26 cellular contexts compared by ENCODE assay signal in genomic region chr5:156121234-156121633, GRCh38.
A peak's percentile ranks its signal among the peaks of the same experiment; 100 is the strongest.
DNase-seq lines count a peak whose midpoint lies in the region; FAIRE-seq lines count a peak whose summit lies in the region.
"Had no signal": no experiment of that assay in that cellular context is flagged by ENCODE, and none has a peak within 500 bp of the region (broad histone marks: within the 10 kb centered on the region; RNA-seq: fewer than 3 reads in every experiment).

No MANE protein-coding gene starts in this region.

- no peak overlapping the region for H3K27ac Mint-ChIP-seq in activated T-helper 1 cell treated with anti-CD3 and anti-CD28 coated beads, Interleukin-12 subunit alpha, Interleukin-12 subunit beta, Interleukin-2, Interleukin-4 antibody, amounts not matched to agents 30 ng/mL and 10 ng/mL and 1 ng/mL, durations not matched to agents 14 hours and 24 hours and 36 hours
- H3K27ac Mint-ChIP-seq: activated CD4-positive, alpha-beta T cell treated with anti-CD3 and anti-CD28 coated beads, Interleukin-2, amount 10 ng/mL, durations not matched to agents 24 days and 14 days; CD14-positive monocyte; HFFc6; immature natural killer cell; T-cell had no signal

- H3K27me3 ChIP-seq in adipocyte (replicated peaks; ENCODE audit: control insufficient read depth, insufficient read depth, low read length), result no peaks in the 10 kb centered on the region
- H3K27me3 ChIP-seq: esophagus muscularis mucosa, heart right ventricle, right lobe of liver had no signal

- FAIRE-seq in urothelium cell line (lab: Jason Lieb, UNC), result no peak

- no peaks in the 10 kb centered on the region for H3K36me3 Mint-ChIP-seq in activated T-helper 1 cell treated with anti-CD3 and anti-CD28 coated beads, Interleukin-12 subunit alpha, Interleukin-12 subunit beta, Interleukin-2, Interleukin-4 antibody, amounts not matched to agents 30 ng/mL and 10 ng/mL and 1 ng/mL, durations not matched to agents 14 hours and 24 hours and 36 hours (ENCODE audit: low read depth)
- H3K36me3 Mint-ChIP-seq: CD14-positive monocyte, immature natural killer cell, T-cell had no signal

- no peaks in the 10 kb centered on the region for H3K36me3 ChIP-seq in adipocyte (ENCODE audit: control insufficient read depth, insufficient read depth, low read length, severe bottlenecking)
- H3K36me3 ChIP-seq: esophagus muscularis mucosa, heart right ventricle, lower lobe of right lung, right lobe of liver had no signal

- DNase-seq in DMS 273 (lab: John Stamatoyannopoulos, UW; ENCODE audit: unreplicated experiment) (peak; percentile 39), DMS 273 treated with DMSO at 0.1 percent for 48 hours (lab: John Stamatoyannopoulos, UW) (no peak), adipocyte (ENCODE audit: low read depth) (peak; percentile 81), glomerular visceral epithelial cell (ENCODE audit: extremely low spot score) (peak; percentile 67), urothelium cell line (ENCODE audit: low spot score) (peak; percentile 11), hippocampal formation (lab: John Stamatoyannopoulos, UW) (no peak), EL (no peak)
- DNase-seq in activated T-helper 1 cell treated with anti-CD3 and anti-CD28 coated beads, Interleukin-12 subunit alpha, Interleukin-12 subunit beta, Interleukin-2, Interleukin-4 antibody, amounts not matched to agents 30 ng/mL and 10 ng/mL and 1 ng/mL, durations not matched to agents 14 hours and 24 hours and 36 hours (ENCODE audit: low spot score), result no peak
- DNase-seq: activated CD4-positive, alpha-beta T cell treated with anti-CD3 and anti-CD28 coated beads, Interleukin-2, amount 10 ng/mL, durations not matched to agents 24 days and 14 days; DMS153; effector CD8-positive, alpha-beta T cell; heart right ventricle; HFFc6; immature natural killer cell; lower lobe of right lung; NCI-H1092 treated with DMSO at 0.1 percent for 48 hours; NCI-H526; nucleus accumbens; right lobe of liver; Right ventricle myocardium superior; stimulated activated CD4-positive, alpha-beta T cell treated with anti-CD3 and anti-CD28 coated beads, Interleukin-2, amount 100 ng/mL, for 24 hours; stimulated activated naive CD8-positive, alpha-beta T cell treated with anti-CD3 and anti-CD28 coated beads, Interleukin-15, Interleukin-2, amounts not matched to agents 100 U/mL and 50 U/mL, for 24 hours; T-cell; trophoblast cell had no signal

- H3K4me3 Mint-ChIP-seq in activated T-helper 1 cell treated with anti-CD3 and anti-CD28 coated beads, Interleukin-12 subunit alpha, Interleukin-12 subunit beta, Interleukin-2, Interleukin-4 antibody, amounts not matched to agents 30 ng/mL and 10 ng/mL and 1 ng/mL, durations not matched to agents 14 hours and 24 hours and 36 hours, result no peak overlapping the region
- H3K4me3 Mint-ChIP-seq: activated CD4-positive, alpha-beta T cell treated with anti-CD3 and anti-CD28 coated beads, Interleukin-2, amount 10 ng/mL, durations not matched to agents 24 days and 14 days; CD14-positive monocyte; HFFc6; immature natural killer cell; T-cell had no signal

- H3K9me3 Mint-ChIP-seq in activated T-helper 1 cell treated with anti-CD3 and anti-CD28 coated beads, Interleukin-12 subunit alpha, Interleukin-12 subunit beta, Interleukin-2, Interleukin-4 antibody, amounts not matched to agents 30 ng/mL and 10 ng/mL and 1 ng/mL, durations not matched to agents 14 hours and 24 hours and 36 hours, result no peaks in the 10 kb centered on the region
- H3K9me3 Mint-ChIP-seq: activated CD4-positive, alpha-beta T cell treated with anti-CD3 and anti-CD28 coated beads, Interleukin-2, amount 10 ng/mL, durations not matched to agents 24 days and 14 days; T-cell had no signal

- intact Hi-C loops in activated T-helper 1 cell treated with anti-CD3 and anti-CD28 coated beads, Interleukin-12 subunit alpha, Interleukin-12 subunit beta, Interleukin-2, Interleukin-4 antibody, amounts not matched to agents 30 ng/mL and 10 ng/mL and 1 ng/mL, durations not matched to agents 14 hours and 24 hours and 36 hours (cut with micrococcal nuclease), result no loop called here

- H3K9ac ChIP-seq in adipocyte (ENCODE audit: low read length), result no peak overlapping the region

- no peaks in the 10 kb centered on the region for H3K4me1 Mint-ChIP-seq in activated T-helper 1 cell treated with anti-CD3 and anti-CD28 coated beads, Interleukin-12 subunit alpha, Interleukin-12 subunit beta, Interleukin-2, Interleukin-4 antibody, amounts not matched to agents 30 ng/mL and 10 ng/mL and 1 ng/mL, durations not matched to agents 14 hours and 24 hours and 36 hours (ENCODE audit: low read depth)
- H3K4me1 Mint-ChIP-seq: activated CD4-positive, alpha-beta T cell treated with anti-CD3 and anti-CD28 coated beads, Interleukin-2, amount 10 ng/mL, durations not matched to agents 24 days and 14 days; CD14-positive monocyte; T-cell had no signal

- no peaks in the 10 kb centered on the region for H3K9me3 ChIP-seq in adipocyte (ENCODE audit: control insufficient read depth, low read length)
- H3K9me3 ChIP-seq: esophagus muscularis mucosa, heart right ventricle, lower lobe of right lung, right lobe of liver had no signal

- H3K27me3 Mint-ChIP-seq in activated T-helper 1 cell treated with anti-CD3 and anti-CD28 coated beads, Interleukin-12 subunit alpha, Interleukin-12 subunit beta, Interleukin-2, Interleukin-4 antibody, amounts not matched to agents 30 ng/mL and 10 ng/mL and 1 ng/mL, durations not matched to agents 14 hours and 24 hours and 36 hours (ENCODE audit: insufficient read depth), result peaks cover 7% of the 10 kb centered on the region

- no peaks in the 10 kb centered on the region for H3K4me1 ChIP-seq in adipocyte (ENCODE audit: control insufficient read depth, insufficient read depth, low read length)
- H3K4me1 ChIP-seq: esophagus muscularis mucosa, lower lobe of right lung, right lobe of liver had no signal

- no peak overlapping the region for H3K4me3 ChIP-seq in adipocyte (ENCODE audit: low read length)
- H3K4me3 ChIP-seq: esophagus muscularis mucosa, heart right ventricle, lower lobe of right lung, right lobe of liver had no signal

Comparison
In these comparisons a context has a peak if more than half of its experiments do, and no peak if none do; other contexts are left out.
1. DNase-seq: peak in DMS 273 (single experiment), adipocyte (single experiment), glomerular visceral epithelial cell (single experiment) and urothelium cell line (single experiment); none in DMS 273 treated with DMSO at 0.1 percent for 48 hours (single experiment), activated T-helper 1 cell treated with anti-CD3 and anti-CD28 coated beads, Interleukin-12 subunit alpha, Interleukin-12 subunit beta, Interleukin-2, Interleukin-4 antibody, amounts not matched to agents 30 ng/mL and 10 ng/mL and 1 ng/mL, durations not matched to agents 14 hours and 24 hours and 36 hours (single experiment), hippocampal formation (0 of 2) and EL (single experiment).